8 cellular contexts compared by ENCODE assay signal in the genomic region with DNA sequence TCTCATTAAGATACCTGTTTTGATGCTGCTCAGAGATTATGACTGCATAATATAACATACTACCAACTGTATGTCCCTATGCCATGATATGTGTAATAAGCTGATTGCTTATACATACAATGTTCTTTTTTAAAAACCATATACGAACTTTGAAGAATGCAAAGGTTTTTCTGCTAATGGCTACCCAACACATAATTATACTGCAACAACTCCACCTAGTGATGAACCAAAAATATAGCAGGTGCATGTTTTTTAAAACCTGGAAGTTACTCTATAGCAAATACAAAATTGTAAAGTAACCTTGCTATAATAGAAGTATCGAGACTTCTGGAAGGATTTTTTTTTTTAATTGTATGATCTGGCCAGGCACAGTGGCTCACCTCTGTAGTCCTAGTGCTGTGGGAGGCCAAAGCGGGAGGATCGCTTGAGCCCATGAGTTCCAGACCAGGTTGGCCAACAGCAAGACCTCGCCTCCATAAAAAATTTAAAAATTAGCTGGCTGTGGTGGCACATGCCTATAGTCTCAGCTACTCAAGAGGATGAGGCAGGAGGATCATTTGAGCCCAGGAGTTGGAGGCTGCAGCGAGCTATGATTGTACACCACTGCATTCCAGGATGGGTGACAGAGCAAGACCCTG. TPM values are rescaled to one million over a fixed set of nuclear protein-coding genes. Genes with fewer than 3 reads are reported as not detected.
DNase-seq lines count a peak whose midpoint lies in the region; ATAC-seq and TF ChIP-seq lines count a peak whose summit lies in the region.

No MANE protein-coding gene starts in this region.

- H3K14ac ChIP-seq in mesenchymal stem cell (ENCODE audit: low read length in 2 of 2) = no peak overlapping the region

- no peak overlapping the region for H2BK12ac ChIP-seq in mesenchymal stem cell (ENCODE audit: low read length in 2 of 2)

- H2AFZ ChIP-seq in mesenchymal stem cell (ENCODE audit: low read depth, low read length) = no peak overlapping the region

- H3K4me2 ChIP-seq in mesenchymal stem cell (ENCODE audit: low read length, poor library complexity, severe bottlenecking) = no peak overlapping the region

- no peak overlapping the region for H4K91ac ChIP-seq in mesenchymal stem cell (ENCODE audit: low read length)

- H3K9ac ChIP-seq in colonic mucosa (ENCODE audit: low read depth in 2 of 2, low read length in 2 of 2) = no peak overlapping the region
- H3K9ac ChIP-seq in mesenchymal stem cell (ENCODE audit: low read length) = peak overlapping the region; percentile 13

- H3K27me3 ChIP-seq in A673 (replicated peaks; ENCODE audit: insufficient read depth, low read depth, low read length, poor library complexity) = no peaks in the 10 kb centered on the region
- no peaks in the 10 kb centered on the region for H3K27me3 ChIP-seq in colonic mucosa
- H3K27me3 ChIP-seq in mesenchymal stem cell (ENCODE audit: control insufficient read depth in 1 of 2, insufficient read depth in 1 of 2, low read length in 2 of 2) = no peaks in the 10 kb centered on the region

- H3K18ac ChIP-seq in mesenchymal stem cell (ENCODE audit: low read depth in 1 of 2, low read length in 2 of 2) = no peak overlapping the region

- intact Hi-C loops in A673 (cut with micrococcal nuclease; ENCODE audit: unreplicated experiment) (loop anchor here (1.0 to 5.0 kb wide), 3 partner anchors 209 to 443 kb away; no protein-coding TSS in a partner anchor), colonic mucosa (cut with DNase I) (loop anchor here (5.0 kb wide), 2 partner anchors 328 to 443 kb away; no protein-coding TSS in a partner anchor)

- POLR2A ChIA-PET in A673 (lab: Charles Lee; ENCODE audit: low non-redundant PET) = no interaction called here

- ATAC-seq in GM18505 (IDR thresholded peaks at IDR 0.05; ENCODE audit: unreplicated experiment) = no peak
- no peak for ATAC-seq in GM21529 (IDR thresholded peaks at IDR 0.05; ENCODE audit: unreplicated experiment)

- H3K9me3 ChIP-seq in A673 (ENCODE audit: low read depth, low read length, poor library complexity, severe bottlenecking) = no peaks in the 10 kb centered on the region
- no peaks in the 10 kb centered on the region for H3K9me3 ChIP-seq in colonic mucosa
- no peaks in the 10 kb centered on the region for H3K9me3 ChIP-seq in mesenchymal stem cell (ENCODE audit: control insufficient read depth, low read length)

- H2BK120ac ChIP-seq in mesenchymal stem cell (ENCODE audit: low read depth, low read length) = no peak overlapping the region

- no peak overlapping the region for H2AK5ac ChIP-seq in mesenchymal stem cell (ENCODE audit: low read length, severe bottlenecking)

- CTCF ChIA-PET in A673 (lab: Charles Lee) = interaction anchor here (0.6 to 0.7 kb wide), 2 partner anchors 22 to 152 kb away, joined by 3 read pairs; no protein-coding TSS in a partner anchor

- H3K79me1 ChIP-seq in mesenchymal stem cell (replicated peaks; ENCODE audit: low read length, poor library complexity, severe bottlenecking) = peaks cover 26% of the 10 kb centered on the region

- H3K36me3 ChIP-seq in A673 (ENCODE audit: insufficient read depth, low read length, poor library complexity, severe bottlenecking) = no peaks in the 10 kb centered on the region
- no peaks in the 10 kb centered on the region for H3K36me3 ChIP-seq in colonic mucosa
- no peaks in the 10 kb centered on the region for H3K36me3 ChIP-seq in mesenchymal stem cell (ENCODE audit: control insufficient read depth in 1 of 2, insufficient read depth in 2 of 2, low read depth in 1 of 2, low read length in 2 of 2)

- no peak overlapping the region for H3K27ac ChIP-seq in A673 (ENCODE audit: low read depth, low read length, poor library complexity, severe bottlenecking)
- no peak overlapping the region for H3K27ac ChIP-seq in colonic mucosa
- no peak overlapping the region for H3K27ac ChIP-seq in mesenchymal stem cell (ENCODE audit: low read length, poor library complexity, severe bottlenecking)

- H3K23ac ChIP-seq in mesenchymal stem cell (ENCODE audit: low read length in 2 of 2) = no peak overlapping the region

- no peak overlapping the region for H3K4me3 ChIP-seq in A673 (ENCODE audit: low read depth, low read length, poor library complexity, severe bottlenecking)
- no peak overlapping the region for H3K4me3 ChIP-seq in colonic mucosa
- no peak overlapping the region for H3K4me3 ChIP-seq in mesenchymal stem cell (ENCODE audit: insufficient read depth in 1 of 2, low read depth in 1 of 2, low read length in 2 of 2)

- TF ChIP-seq CTCF in A673 (conservative IDR thresholded peaks at IDR 0.05; ENCODE audit: low read depth, low read length) = peak; percentile 78
- peak; percentile 57 for TF ChIP-seq CTCF in GM12873 (IDR thresholded peaks at IDR 0.05; ENCODE audit: insufficient read depth, low read depth, low read length, missing control alignments)
- TF ChIP-seq CTCF in colonic mucosa (IDR thresholded peaks at IDR 0.05) = peak; percentile 65

- H2BK15ac ChIP-seq in mesenchymal stem cell (ENCODE audit: low read depth, poor library complexity, severe bottlenecking) = no peak overlapping the region

- no peak overlapping the region for H2BK5ac ChIP-seq in mesenchymal stem cell (ENCODE audit: low read depth, low read length, poor library complexity, severe bottlenecking)

- WGBS in mesenchymal stem cell = 90% methylated on average over 5 of the region's 6 CpGs

- peaks cover 4% of the 10 kb centered on the region for H3K4me1 ChIP-seq in A673 (ENCODE audit: insufficient read depth, low read length, poor library complexity, severe bottlenecking)
- H3K4me1 ChIP-seq in colonic mucosa = no peaks in the 10 kb centered on the region
- no peaks in the 10 kb centered on the region for H3K4me1 ChIP-seq in mesenchymal stem cell (ENCODE audit: control insufficient read depth, insufficient read depth, low read depth, low read length)

- no TSS peak for BruUV-seq in A673 (replicated peaks; lab: Mats Ljungman, UMichigan)

- H3K4ac ChIP-seq in mesenchymal stem cell (ENCODE audit: low read depth in 1 of 2, low read length in 2 of 2) = no peak overlapping the region

- DNase-seq in A673 (ENCODE audit: low spot score) (peak; percentile 53), NCI-H345 treated with DMSO at 0.1 percent for 48 hours (lab: John Stamatoyannopoulos, UW; ENCODE audit: unreplicated experiment) (peak; percentile 3), colonic mucosa (no peak), mesenchymal stem cell (peak; percentile 32), ureter (ENCODE audit: low spot score) (no peak)

- H4K8ac ChIP-seq in mesenchymal stem cell (ENCODE audit: low read length) = no peak overlapping the region

- TF ChIP-seq POLR2A in GM18505 (IDR thresholded peaks at IDR 0.05; ENCODE audit: borderline replicate concordance, extremely low read depth, insufficient read depth, insufficient read length) = no peak

RNA-seq across cellular contexts. Expression of a gene that starts 49.1 kb away (rescaled TPM):
- total RNA-seq in A673 (2021) (34.0 and 37.0 TPM in 2 replicates), colonic mucosa (1 to 10 TPM in 1 of 2 donors, under 1 TPM in 1; 0.99 to 2.3 TPM), ureter (16.5 TPM)
- polyA plus RNA-seq in mesenchymal stem cell (2013, experiment 1 of 2) = 23.2 TPM
- polyA plus RNA-seq in mesenchymal stem cell (2013, experiment 2 of 2) = 20.9 TPM

Comparison
In these comparisons a context has a peak if more than half of its experiments do, and no peak if none do; other contexts are left out.
1. DNase-seq: peak in A673 (single experiment), NCI-H345 treated with DMSO at 0.1 percent for 48 hours (single experiment) and mesenchymal stem cell (single experiment); none in colonic mucosa (single experiment) and ureter (single experiment).
2. Peak in every context shown above with its lines, with median percentiles within 50 percentile points of each other: CTCF ChIP-seq.